In the genomic region with DNA sequence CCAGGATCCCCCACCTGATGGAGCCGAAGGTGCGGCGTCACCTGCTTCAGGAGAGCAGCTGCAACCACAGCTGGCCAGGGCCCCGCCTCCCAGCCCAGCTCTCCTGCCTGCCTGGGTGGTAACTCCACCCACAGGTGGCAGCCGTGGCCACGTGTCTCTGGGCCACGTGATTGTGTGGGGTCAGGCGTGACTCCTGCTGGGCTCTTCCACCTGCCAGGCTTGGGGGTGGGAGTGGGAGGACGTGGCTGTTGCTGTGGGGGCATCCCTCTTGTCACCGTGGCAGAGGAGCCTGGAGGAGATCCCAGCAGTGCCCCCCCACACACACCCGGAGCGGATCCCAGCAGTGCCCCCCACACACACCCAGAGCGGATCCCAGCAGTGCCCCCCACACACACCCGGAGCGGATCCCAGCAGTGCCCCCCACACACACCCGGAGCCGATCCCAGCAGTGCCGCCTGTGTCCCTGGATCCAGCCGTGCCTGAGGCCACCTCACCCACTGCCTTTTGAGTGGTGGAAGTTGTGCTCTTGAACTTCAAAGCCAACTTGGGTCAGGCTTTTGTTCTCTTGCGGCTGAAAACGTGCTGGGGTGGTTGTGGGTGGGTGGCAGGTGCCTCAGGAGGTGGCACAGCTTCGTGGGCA, we compare ENCODE assay signal across 8 cellular contexts. TPM values are rescaled to one million over a fixed set of nuclear protein-coding genes. Genes with fewer than 3 reads are reported as not detected.
DNase-seq lines count a peak whose midpoint lies in the region; ATAC-seq and TF ChIP-seq lines count a peak whose summit lies in the region.

No MANE protein-coding gene starts in this region.

- intact Hi-C loops in right cardiac atrium (cut with DNase I), result no loop called here
- intact Hi-C loops in left ventricle myocardium superior (cut with micrococcal nuclease), result no loop called here
- intact Hi-C loops in transverse colon (cut with DNase I; ENCODE audit: low total_unique reads), result loop anchor here (2.0 kb wide), 1 partner anchor 27 kb away; no protein-coding TSS in a partner anchor
- intact Hi-C loops in lower leg skin (cut with DNase I; ENCODE audit: low total_unique reads), result no loop called here

- H3K4me1 ChIP-seq in right cardiac atrium (ENCODE audit: control insufficient read depth, insufficient read depth, low read length), result no peaks in the 10 kb centered on the region
- H3K4me1 ChIP-seq in transverse colon, result no peaks in the 10 kb centered on the region

- WGBS in right cardiac atrium, result 86% methylated on average over 22 of the region's 22 CpGs
- 73% methylated on average over 22 of the region's 22 CpGs; no CpG with 5 or more reads in 1 of the 2 donors for WGBS in transverse colon (ENCODE audit: low coverage in 1 of 2), 2 donors
- WGBS in lower leg skin, 2 donors, result 58 to 83% methylated on average over 8 to 10 of the region's 22 CpGs

- no peak for TF ChIP-seq CTCF in transverse colon (IDR thresholded peaks at IDR 0.05)
- TF ChIP-seq CTCF in lower leg skin (IDR thresholded peaks at IDR 0.05), result no peak

- H3K27ac ChIP-seq in right cardiac atrium (ENCODE audit: low read length), result no peak overlapping the region
- no peak overlapping the region for H3K27ac ChIP-seq in transverse colon

- H3K27me3 ChIP-seq in right cardiac atrium (ENCODE audit: control insufficient read depth, insufficient read depth) (no peaks in the 10 kb centered on the region), transverse colon (peaks cover 35% of the 10 kb centered on the region), MG63 (no peaks in the 10 kb centered on the region)

- no peak for ATAC-seq in right cardiac atrium
- ATAC-seq in left ventricle myocardium superior, result no peak

- TF ChIP-seq POLR2A in transverse colon (IDR thresholded peaks at IDR 0.05), result no peak
- no peak for TF ChIP-seq POLR2A in lower leg skin (IDR thresholded peaks at IDR 0.05)

- H3K36me3 ChIP-seq in transverse colon (no peaks in the 10 kb centered on the region), MG63 (no peaks in the 10 kb centered on the region)

- DNase-seq in right cardiac atrium (peak in 2 of 3 donors; percentile 44 to 54), left ventricle myocardium superior (no peak), NCI-H2196 treated with DMSO at 0.1 percent for 48 hours (lab: John Stamatoyannopoulos, UW; ENCODE audit: unreplicated experiment) (peak; percentile 43), transverse colon (peak; percentile 60), lower leg skin (ENCODE audit: low spot score in 2 of 2) (no peak), MG63 (no peak)
- peak; percentile 12 for DNase-seq in central memory CD4-positive, alpha-beta T cell
- no peak for DNase-seq in stimulated activated CD4-positive, alpha-beta T cell treated with anti-CD3 and anti-CD28 coated beads, Interleukin-4, amount 100 ng/mL, for 1 hour

- TF ChIP-seq EP300 in transverse colon (IDR thresholded peaks at IDR 0.05; ENCODE audit: low read depth), result no peak

- H3K4me3 ChIP-seq in right cardiac atrium (ENCODE audit: low read length) (no peak overlapping the region), transverse colon (no peak overlapping the region), lower leg skin (ENCODE audit: low read depth, poor library complexity, severe bottlenecking) (no peak overlapping the region), MG63 (no peak overlapping the region)

- in situ Hi-C loops in transverse colon (cut with MboI; ENCODE audit: low pct_ligation_motif_present in 1 of 4, low pct_unique_long_range_greater_than_20kb in 1 of 4, low sequenced_read_pairs in 3 of 4), result no loop called here

- H3K9me3 ChIP-seq in right cardiac atrium (ENCODE audit: control insufficient read depth, low read length) (no peaks in the 10 kb centered on the region), transverse colon (no peaks in the 10 kb centered on the region), MG63 (peaks cover 3% of the 10 kb centered on the region; the same call in 1 of the 2 replicates)

RNA-seq across cellular contexts. Expression of a gene that starts 32.2 kb away (rescaled TPM):
- total RNA-seq in right cardiac atrium, result 10 to 100 TPM; 16.0 to 20.3 (median 19.1) TPM
- polyA plus RNA-seq in right cardiac atrium, result 14.1 TPM
- 15.7 TPM for total RNA-seq in left ventricle myocardium superior
- 10 to 100 TPM; 29.9 to 79.3 (median 33.3) TPM for total RNA-seq in transverse colon
- 10 to 100 TPM; 15.0 to 22.1 (median 18.9) TPM for total RNA-seq in lower leg skin
- 16.9 and 33.0 TPM in 2 replicates for total RNA-seq in MG63 (2014; rRNA removed; shearing (Covaris generic); ENCODE audit: low replicate concordance)

Comparison
In these comparisons a context has a peak if more than half of its experiments do, and no peak if none do; other contexts are left out.
1. DNase-seq: peak in right cardiac atrium (2 of 3), NCI-H2196 treated with DMSO at 0.1 percent for 48 hours (single experiment), central memory CD4-positive, alpha-beta T cell (single experiment) and transverse colon (single experiment); none in left ventricle myocardium superior (single experiment), stimulated activated CD4-positive, alpha-beta T cell treated with anti-CD3 and anti-CD28 coated beads, Interleukin-4, amount 100 ng/mL, for 1 hour (single experiment), lower leg skin (0 of 2) and MG63 (single experiment).